In the genomic region with DNA sequence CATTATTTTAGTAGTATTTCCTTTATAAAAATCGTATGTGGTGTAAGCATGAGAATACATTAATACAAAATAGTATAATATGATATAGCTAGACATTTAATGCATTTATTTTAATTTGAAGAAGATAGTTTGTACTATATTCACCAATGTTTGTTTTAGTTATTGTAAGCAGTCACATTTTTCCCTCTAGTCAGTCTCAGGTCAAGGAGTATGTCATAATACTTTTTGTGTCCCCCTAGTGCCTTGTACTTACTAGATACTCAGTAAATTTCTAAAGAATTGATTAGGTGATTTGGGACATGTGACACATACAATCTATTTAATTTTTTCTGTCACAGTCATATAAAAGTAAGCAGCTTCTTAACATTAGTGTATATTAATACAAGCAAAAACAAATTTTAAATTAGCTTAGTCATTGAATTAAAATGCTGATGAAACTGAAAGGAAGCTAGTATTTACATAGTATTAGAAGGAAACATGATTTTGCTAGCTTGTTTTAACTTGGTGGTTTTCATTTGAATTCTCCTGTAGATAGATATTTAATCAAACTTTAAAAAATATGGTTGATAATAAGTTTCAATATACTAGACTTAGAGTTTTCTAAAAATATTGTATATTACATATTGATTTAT, we compare ENCODE assay signal across 1 cellular context.
TF ChIP-seq lines count a peak whose summit lies in the region.

No MANE protein-coding gene starts in this region.

TF ChIP-seq in K562, 482 proteins besides CTCF, POLR2A, EP300 and RAD21 (continued from another document):
- 0 out of 2 replicates have a peak, but pooled peaks have one; percentile 34 for TF ChIP-seq MAFG (tag; conservative IDR thresholded peaks at IDR 0.05)
